In genomic region chr12:47079894-47080724, GRCh38 we compare ENCODE assay signal across 8 cellular contexts. TPM values are rescaled to one million over a fixed set of nuclear protein-coding genes. Genes with fewer than 3 reads are reported as not detected.
DNase-seq lines count a peak whose midpoint lies in the region; ATAC-seq, FAIRE-seq and TF ChIP-seq lines count a peak whose summit lies in the region.

TSS of gene AMIGO2 (minus strand) at chr12:47079959. CDS start at chr12:47079002, 957 bp downstream.

- H3K4me3 Mint-ChIP-seq in effector memory CD8-positive, alpha-beta T cell, result peak within 1 kb of the TSS; percentile 96 to 99
- peak within 1 kb of the TSS; percentile 92 for H3K4me3 Mint-ChIP-seq in memory B cell

- ATAC-seq in GM19395 (IDR thresholded peaks at IDR 0.05; ENCODE audit: unreplicated experiment) (peak; percentile 35), memory B cell (ENCODE audit: low read depth) (peak; percentile 42)
- ATAC-seq in effector memory CD8-positive, alpha-beta T cell (replicated peaks), result peak; percentile 44

- H3K4me1 Mint-ChIP-seq in effector memory CD8-positive, alpha-beta T cell (ENCODE audit: low read depth in 2 of 2), result peaks cover 55 to 80% of the 10 kb centered on the region in 2 donors
- H3K4me1 Mint-ChIP-seq in memory B cell, result peaks cover 41% of the 10 kb centered on the region

- FAIRE-seq in GM12892 (lab: Jason Lieb, UNC), result no peak

- peak within 1 kb of the TSS; percentile 53 for H3K4me3 ChIP-seq in LNCaP clone FGC (ENCODE audit: low read depth, low read length)

- no peaks in the 10 kb centered on the region for H3K27me3 Mint-ChIP-seq in effector memory CD8-positive, alpha-beta T cell
- H3K27me3 Mint-ChIP-seq in memory B cell, result no peaks in the 10 kb centered on the region

- H3K36me3 Mint-ChIP-seq in effector memory CD8-positive, alpha-beta T cell (ENCODE audit: insufficient read depth), result peaks cover 24% of the 10 kb centered on the region
- H3K36me3 Mint-ChIP-seq in memory B cell, result peaks cover 1% of the 10 kb centered on the region

- peak within 1 kb of the TSS; percentile 96 to 98 for H3K27ac Mint-ChIP-seq in effector memory CD8-positive, alpha-beta T cell
- peak within 1 kb of the TSS; percentile 84 for H3K27ac Mint-ChIP-seq in memory B cell

- no peak for TF ChIP-seq CTCF in LNCaP clone FGC (IDR thresholded peaks at IDR 0.05; ENCODE audit: control insufficient read depth, extremely low read depth, insufficient read depth)

- TF ChIP-seq POLR2A in GM12892 (IDR thresholded peaks at IDR 0.05; ENCODE audit: low read depth, low read length), result no peak

- DNase-seq in AG08396 (ENCODE audit: low spot score), result peak; percentile 54
- no peak for DNase-seq in LNCaP clone FGC (ENCODE audit: low read depth)
- DNase-seq in activated CD4-positive, alpha-beta T cell treated with anti-CD3 and anti-CD28 coated beads, Interleukin-2, amount 50 U/mL, for 48 hours, result peak; percentile 41 to 58
- peak; percentile 27 to 43 (median 31) for DNase-seq in effector memory CD8-positive, alpha-beta T cell
- DNase-seq in memory B cell (ENCODE audit: low spot score in 2 of 2), result peak; percentile 16 to 37
- peak; percentile 55 for DNase-seq in stimulated activated CD8-positive, alpha-beta memory T cell treated with anti-CD3 and anti-CD28 coated beads, Interleukin-4, amount 100 ng/mL, for 48 hours
- DNase-seq in GM12892 (ENCODE audit: insufficient read length), result no peak

- H3K9me3 Mint-ChIP-seq in effector memory CD8-positive, alpha-beta T cell, result no peaks in the 10 kb centered on the region
- no peaks in the 10 kb centered on the region for H3K9me3 Mint-ChIP-seq in memory B cell

RNA-seq across cellular contexts. Expression of gene AMIGO2, which starts in this region (rescaled TPM):
- polyA plus RNA-seq in GM12892 (2012; ENCODE audit: missing spikeins), result 0.06 TPM

Comparison
In these comparisons a context has a peak if more than half of its experiments do, and no peak if none do; other contexts are left out.
1. DNase-seq: peak in AG08396 (single experiment), activated CD4-positive, alpha-beta T cell treated with anti-CD3 and anti-CD28 coated beads, Interleukin-2, amount 50 U/mL, for 48 hours (2 of 2), effector memory CD8-positive, alpha-beta T cell (3 of 3), memory B cell (2 of 2) and stimulated activated CD8-positive, alpha-beta memory T cell treated with anti-CD3 and anti-CD28 coated beads, Interleukin-4, amount 100 ng/mL, for 48 hours (single experiment); none in LNCaP clone FGC (single experiment) and GM12892 (single experiment).
2. Peak in every context shown above with its lines, with median percentiles within 50 percentile points of each other: ATAC-seq.